ENCODE assay signal across 10 cellular contexts in the genomic region with DNA sequence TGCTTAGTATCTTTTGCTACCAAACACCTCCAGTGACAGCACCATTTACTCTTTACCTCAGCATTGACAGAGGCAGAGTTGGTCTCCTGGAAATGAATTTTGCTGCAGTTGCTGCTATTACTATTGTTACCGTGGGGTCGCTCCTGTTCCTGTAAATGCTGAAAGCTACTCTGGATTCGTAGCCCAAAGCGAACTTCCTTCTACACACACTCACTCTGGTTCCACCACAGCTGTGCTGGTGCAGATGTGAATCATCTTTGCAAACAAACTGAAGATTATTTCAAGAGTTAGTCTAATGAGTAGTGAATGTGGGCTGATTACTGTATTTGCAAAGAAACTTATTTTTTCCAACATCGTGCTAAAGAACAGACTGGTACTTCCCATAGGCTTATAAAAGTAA.
DNase-seq lines count a peak whose midpoint lies in the region; ATAC-seq and TF ChIP-seq lines count a peak whose summit lies in the region.
"Had no signal": no experiment of that assay in that cellular context is flagged by ENCODE, and none has a peak within 500 bp of the region (broad histone marks: within the 10 kb centered on the region; RNA-seq: fewer than 3 reads in every experiment).

No MANE protein-coding gene starts in this region.

- no peaks in the 10 kb centered on the region for H3K9me3 ChIP-seq in left lung
- H3K9me3 ChIP-seq: sigmoid colon had no signal

- POLR2A ChIA-PET in RWPE1 (lab: Yijun Ruan, JAX; ENCODE audit: low non-redundant PET): no interaction called here

- CTCF ChIA-PET in RWPE1 (lab: Yijun Ruan, JAX): no interaction called here

- intact Hi-C loops in left lung (cut with DNase I): no loop called here
- intact Hi-C loops in Right ventricle myocardium superior (cut with DNase I): no loop called here

- TF ChIP-seq CTCF in RWPE1 (conservative IDR thresholded peaks at IDR 0.05; ENCODE audit: low read depth) (no peak), left lung (IDR thresholded peaks at IDR 0.05) (no peak), GM20000 (IDR thresholded peaks at IDR 0.05; ENCODE audit: extremely low read depth, missing control alignments) (no peak)

- ATAC-seq in HG02623 (IDR thresholded peaks at IDR 0.05; ENCODE audit: unreplicated experiment): peak; percentile 41
- peak; percentile 24 for ATAC-seq in left lung
- no peak for ATAC-seq in Right ventricle myocardium superior (ENCODE audit: poor library complexity)

- H3K4me3 ChIP-seq in left lung: no peak overlapping the region
- H3K4me3 ChIP-seq: sigmoid colon had no signal

- DNase-seq in GDM1 (lab: John Stamatoyannopoulos, UW): peak; percentile 17
- peak; percentile 11 for DNase-seq in RWPE1 (ENCODE audit: low spot score)
- no peak for DNase-seq in left lung
- DNase-seq in stimulated activated CD4-positive, alpha-beta T cell treated with anti-CD3 and anti-CD28 coated beads, Interleukin-4, amount 100 ng/mL, for 4 hours: no peak
- no peak for DNase-seq in GM20000 (ENCODE audit: low spot score)
- DNase-seq in Right ventricle myocardium superior: no peak
- no peak for DNase-seq in NCI-H524 (lab: John Stamatoyannopoulos, UW)
- DNase-seq: activated T-cell treated with anti-CD3 and anti-CD28 coated beads, Interleukin-2, amount 50 U/mL, for 48 hours; sigmoid colon had no signal

- no peaks in the 10 kb centered on the region for H3K27me3 ChIP-seq in left lung
- H3K27me3 ChIP-seq: sigmoid colon had no signal

- no peaks in the 10 kb centered on the region for H3K36me3 ChIP-seq in left lung
- H3K36me3 ChIP-seq: sigmoid colon had no signal

- H3K4me1 ChIP-seq in left lung: peaks cover 0 to 9% of the 10 kb centered on the region in 2 donors
- H3K4me1 ChIP-seq: sigmoid colon had no signal

- no peak overlapping the region for H3K27ac ChIP-seq in RWPE1
- no peak overlapping the region for H3K27ac ChIP-seq in left lung
- H3K27ac ChIP-seq: sigmoid colon had no signal

Comparison
In these comparisons a context has a peak if more than half of its experiments do, and no peak if none do; other contexts are left out.
1. DNase-seq: peak in GDM1 (single experiment) and RWPE1 (single experiment); none in left lung (0 of 2), stimulated activated CD4-positive, alpha-beta T cell treated with anti-CD3 and anti-CD28 coated beads, Interleukin-4, amount 100 ng/mL, for 4 hours (0 of 2), GM20000 (single experiment), Right ventricle myocardium superior (single experiment) and NCI-H524 (0 of 2).